ENCODE assay signal across 24 cellular contexts in genomic region chr9:18978188-18978587, GRCh38. TPM values are rescaled to one million over a fixed set of nuclear protein-coding genes. Genes with fewer than 3 reads are reported as not detected.
DNase-seq lines count a peak whose midpoint lies in the region; ATAC-seq, FAIRE-seq and TF ChIP-seq lines count a peak whose summit lies in the region.
"Had no signal": no experiment of that assay in that cellular context is flagged by ENCODE, and none has a peak within 500 bp of the region (broad histone marks: within the 10 kb centered on the region; RNA-seq: fewer than 3 reads in every experiment).

No MANE protein-coding gene starts in this region.

- no peak for TF ChIP-seq RAD21 in HepG2 (CRISPR knock-in tag; IDR thresholded peaks at IDR 0.05)

- no peak overlapping the region for H2BK120ac ChIP-seq in mesenchymal stem cell (ENCODE audit: low read depth, low read length)

- TF ChIP-seq CTCF in HepG2 (CRISPR knock-in tag; IDR thresholded peaks at IDR 0.05) (no peak), right lobe of liver (IDR thresholded peaks at IDR 0.05) (no peak), lower lobe of right lung (IDR thresholded peaks at IDR 0.05) (no peak)

- no peaks in the 10 kb centered on the region for H3K79me1 ChIP-seq in mesenchymal stem cell (replicated peaks; ENCODE audit: low read length, poor library complexity, severe bottlenecking)

- no peak overlapping the region for H3K4me3 ChIP-seq in HepG2 (replicated peaks in 1 of 3; ENCODE audit: insufficient read depth in 1 of 3, low read depth in 2 of 3, low read length in 3 of 3)
- H3K4me3 ChIP-seq in right lobe of liver: no peak overlapping the region
- no peak overlapping the region for H3K4me3 ChIP-seq in mesenchymal stem cell (ENCODE audit: insufficient read depth in 1 of 2, low read depth in 1 of 2, low read length in 2 of 2)
- H3K4me3 ChIP-seq in lower lobe of right lung: no peak overlapping the region
- H3K4me3 ChIP-seq: A549; BLaER1 treated with 17β-estradiol and CSF1 and Interleukin-3, amounts not matched to agents 10 nM and 100 nM had no signal

- 4% methylated on average over 2 of the region's 2 CpGs for WGBS in HepG2 (ENCODE audit: low lambda C conversion rate)
- 72% methylated on average over 2 of the region's 2 CpGs for WGBS in right lobe of liver (ENCODE audit: insufficient coverage, low coverage, low lambda C conversion rate, missing lambda C conversion rate)
- 97% methylated on average over 2 of the region's 2 CpGs for WGBS in mesenchymal stem cell

- TF ChIP-seq EP300 in HepG2 (IDR thresholded peaks at IDR 0.05; ENCODE audit: low read depth in 2 of 2, low read length in 2 of 2) (no peak), HepG2 (CRISPR knock-in tag; IDR thresholded peaks at IDR 0.05; ENCODE audit: borderline replicate concordance) (no peak)

- peak; percentile 44 for FAIRE-seq in HepG2 (lab: Jason Lieb, UNC)
- FAIRE-seq: A549, D721Med, G401.6, GM12891, GM19239 had no signal

- H3K18ac ChIP-seq in mesenchymal stem cell (ENCODE audit: low read depth in 1 of 2, low read length in 2 of 2): no peak overlapping the region

- H2AK5ac ChIP-seq in mesenchymal stem cell (ENCODE audit: low read length, severe bottlenecking): peak overlapping the region; percentile 33

- H3K23ac ChIP-seq in mesenchymal stem cell (ENCODE audit: low read length in 2 of 2): no peak overlapping the region

- H2BK5ac ChIP-seq in mesenchymal stem cell (ENCODE audit: low read depth, low read length, poor library complexity, severe bottlenecking): no peak overlapping the region

- POLR2A ChIA-PET in HepG2 (lab: Yijun Ruan, JAX): no interaction called here

- no peak overlapping the region for H4K91ac ChIP-seq in mesenchymal stem cell (ENCODE audit: low read length)

- ATAC-seq in HepG2 (peak; percentile 80), right lobe of liver (no peak), lower lobe of right lung (no peak), HG03135 (IDR thresholded peaks at IDR 0.05; ENCODE audit: unreplicated experiment) (no peak)
- ATAC-seq: A549; CD8-positive, alpha-beta T cell had no signal

- H3K4me2 ChIP-seq in HepG2 (ENCODE audit: low read depth, low read length): no peak overlapping the region
- no peak overlapping the region for H3K4me2 ChIP-seq in mesenchymal stem cell (ENCODE audit: low read length, poor library complexity, severe bottlenecking)
- H3K4me2 ChIP-seq: A549; BLaER1 treated with 17β-estradiol and CSF1 and Interleukin-3, amounts not matched to agents 10 nM and 100 nM had no signal

- H3K79me2 ChIP-seq in HepG2 (ENCODE audit: insufficient read depth, low read length): no peaks in the 10 kb centered on the region

- no peaks in the 10 kb centered on the region for H3K36me3 ChIP-seq in HepG2 (replicated peaks in 1 of 2; ENCODE audit: control insufficient read depth in 1 of 2, insufficient read depth in 2 of 2, low read length in 2 of 2)
- H3K36me3 ChIP-seq in right lobe of liver: no peaks in the 10 kb centered on the region
- H3K36me3 ChIP-seq in mesenchymal stem cell (ENCODE audit: control insufficient read depth in 1 of 2, insufficient read depth in 2 of 2, low read depth in 1 of 2, low read length in 2 of 2): no peaks in the 10 kb centered on the region
- H3K36me3 ChIP-seq in lower lobe of right lung: no peaks in the 10 kb centered on the region
- H3K36me3 ChIP-seq: BLaER1 treated with 17β-estradiol and CSF1 and Interleukin-3, amounts not matched to agents 10 nM and 100 nM had no signal

- no peak overlapping the region for H2BK12ac ChIP-seq in mesenchymal stem cell (ENCODE audit: low read length in 2 of 2)

- H3K4me1 ChIP-seq in HepG2 (ENCODE audit: insufficient read depth, low read length): no peaks in the 10 kb centered on the region; the same call in 1 of the 2 replicates
- no peaks in the 10 kb centered on the region for H3K4me1 ChIP-seq in right lobe of liver
- peaks cover 6% of the 10 kb centered on the region for H3K4me1 ChIP-seq in mesenchymal stem cell (ENCODE audit: control insufficient read depth, insufficient read depth, low read depth, low read length)
- no peaks in the 10 kb centered on the region for H3K4me1 ChIP-seq in lower lobe of right lung
- H3K4me1 ChIP-seq: A549, Caco-2 had no signal

- intact Hi-C loops in HepG2 (cut with micrococcal nuclease; ENCODE audit: unreplicated experiment) (no loop called here), right lobe of liver (cut with DNase I) (no loop called here), lower lobe of right lung (cut with DNase I) (no loop called here)

- peak; percentile 7 for DNase-seq in HepG2 (ENCODE audit: low spot score)
- DNase-seq in right lobe of liver: no peak
- peak; percentile 8 for DNase-seq in amniotic epithelial cell (ENCODE audit: low read depth)
- DNase-seq in mesenchymal stem cell: no peak
- no peak for DNase-seq in lower lobe of right lung
- DNase-seq: AML-193; Caco-2; Calu3; CD4-positive, alpha-beta T cell; CD8-positive, alpha-beta T cell; DMS79 treated with DMSO at 0.1 percent for 48 hours; GF-D8 had no signal

- no peak overlapping the region for H2BK15ac ChIP-seq in mesenchymal stem cell (ENCODE audit: low read depth, poor library complexity, severe bottlenecking)

- H3K14ac ChIP-seq in mesenchymal stem cell (ENCODE audit: low read length in 2 of 2): no peak overlapping the region

- H3K27ac ChIP-seq in HepG2 (ENCODE audit: extremely low read length, insufficient read depth, low read length): no peak overlapping the region
- no peak overlapping the region for H3K27ac ChIP-seq in right lobe of liver
- H3K27ac ChIP-seq in mesenchymal stem cell (ENCODE audit: low read length, poor library complexity, severe bottlenecking): no peak overlapping the region
- H3K27ac ChIP-seq in lower lobe of right lung: no peak overlapping the region
- H3K27ac ChIP-seq: 22Rv1; A549; BLaER1 treated with 17β-estradiol and CSF1 and Interleukin-3, amounts not matched to agents 10 nM and 100 nM; C4-2B had no signal

- H3K9me3 ChIP-seq in HepG2 (ENCODE audit: low read length) (no peaks in the 10 kb centered on the region), right lobe of liver (no peaks in the 10 kb centered on the region), mesenchymal stem cell (ENCODE audit: control insufficient read depth, low read length) (no peaks in the 10 kb centered on the region), lower lobe of right lung (no peaks in the 10 kb centered on the region)
- H3K9me3 ChIP-seq: A549, Caco-2 had no signal

- H3K27me3 ChIP-seq in HepG2 (ENCODE audit: control insufficient read depth in 1 of 2, insufficient read depth in 2 of 2, low read length in 2 of 2) (no peaks in the 10 kb centered on the region; a peak in 1 of 5 replicates), right lobe of liver (no peaks in the 10 kb centered on the region), mesenchymal stem cell (ENCODE audit: control insufficient read depth in 1 of 2, insufficient read depth in 1 of 2, low read length in 2 of 2) (peaks cover 0 to 14% of the 10 kb centered on the region in 2 experiments), lower lobe of right lung (ENCODE audit: low read depth) (no peaks in the 10 kb centered on the region)
- H3K27me3 ChIP-seq: BLaER1 treated with 17β-estradiol and CSF1 and Interleukin-3, amounts not matched to agents 10 nM and 100 nM had no signal

- no peak for TF ChIP-seq POLR2A in HepG2 (IDR thresholded peaks at IDR 0.05; ENCODE audit: insufficient read depth in 1 of 2, low read depth in 2 of 2, low read length in 2 of 2)
- TF ChIP-seq POLR2A in right lobe of liver (IDR thresholded peaks at IDR 0.05): no peak

- CTCF ChIA-PET in HepG2 (lab: Yijun Ruan, JAX; ENCODE audit: low intra/inter-chr PET ratio, low total read pairs): no interaction called here

- no peak overlapping the region for H4K8ac ChIP-seq in mesenchymal stem cell (ENCODE audit: low read length)

- no peaks in the 10 kb centered on the region for H4K20me1 ChIP-seq in HepG2 (ENCODE audit: insufficient read depth, low read length)
- H4K20me1 ChIP-seq: BLaER1 treated with 17β-estradiol and CSF1 and Interleukin-3, amounts not matched to agents 10 nM and 100 nM had no signal

- in situ Hi-C loops in HepG2 (cut with HindIII; ENCODE audit: extremely low pct_ligation_motif_present, low pct_unique_long_range_greater_than_20kb): no loop called here

- H3K9ac ChIP-seq in HepG2 (ENCODE audit: insufficient read depth, low read depth, low read length) (no peak overlapping the region), mesenchymal stem cell (ENCODE audit: low read length) (no peak overlapping the region)
- H3K9ac ChIP-seq: BLaER1 treated with 17β-estradiol and CSF1 and Interleukin-3, amounts not matched to agents 10 nM and 100 nM had no signal

- no peak overlapping the region for H2AFZ ChIP-seq in HepG2 (ENCODE audit: low read length)
- H2AFZ ChIP-seq in mesenchymal stem cell (ENCODE audit: low read depth, low read length): no peak overlapping the region

- BruUV-seq in HepG2 (replicated peaks; lab: Mats Ljungman, UMichigan): no TSS peak

- no peak overlapping the region for H3K4ac ChIP-seq in mesenchymal stem cell (ENCODE audit: low read depth in 1 of 2, low read length in 2 of 2)

RNA-seq across cellular contexts. Expression of gene SAXO1, which starts 54.8 kb away (rescaled TPM):
- total RNA-seq in HepG2 (2016; rRNA removed; fragmentation: Illumina TruSeq; extraction: Trizol): not detected in 2 replicates
- total RNA-seq in HepG2 (2016; cell fraction: cytosol; rRNA removed; fragmentation: Illumina TruSeq; extraction: Trizol; ENCODE audit: low read depth): not detected in 2 replicates
- not detected in 2 replicates for total RNA-seq in HepG2 (2016; cell fraction: insoluble cytoplasmic fraction; rRNA removed; fragmentation: Illumina TruSeq; extraction: Trizol)
- 0.03 TPM in 1 of 2 replicates, not detected in the other for total RNA-seq in HepG2 (2016; cell fraction: membrane; rRNA removed; fragmentation: Illumina TruSeq; extraction: Trizol)
- not detected in 2 replicates for total RNA-seq in HepG2 (2016; cell fraction: nucleus; rRNA removed; fragmentation: Illumina TruSeq; extraction: Trizol)
- polyA plus RNA-seq in HepG2 (2011; rRNA removed): not detected in 2 replicates
- polyA plus RNA-seq in HepG2 (2011; cell fraction: cytosol; rRNA removed): 0.04 TPM in 1 of 2 replicates, not detected in the other
- polyA plus RNA-seq in HepG2 (2011; cell fraction: nucleus; rRNA removed): 0.07 and 0.29 TPM in 2 replicates
- polyA plus RNA-seq in HepG2 (2012): not detected in 2 replicates
- not detected in 2 replicates for polyA plus RNA-seq in HepG2 (2016; cell fraction: cytosol; fragmentation: Illumina TruSeq; extraction: Trizol; ENCODE audit: low read depth)
- not detected in 2 replicates for polyA plus RNA-seq in HepG2 (2016; cell fraction: insoluble cytoplasmic fraction; fragmentation: Illumina TruSeq; extraction: Trizol; ENCODE audit: low read depth)
- polyA plus RNA-seq in HepG2 (2016; cell fraction: membrane; fragmentation: Illumina TruSeq; extraction: Trizol; ENCODE audit: low read depth): not detected in 2 replicates
- polyA plus RNA-seq in HepG2 (2016; cell fraction: nucleus; fragmentation: Illumina TruSeq; extraction: Trizol; ENCODE audit: insufficient read depth, low read depth): not detected in 2 replicates
- polyA minus RNA-seq in HepG2 (2011; rRNA and poly(A)+ RNA removed; ENCODE audit: low replicate concordance): 0.02 TPM in 1 of 2 replicates, not detected in the other
- not detected in 2 replicates for polyA minus RNA-seq in HepG2 (2011; cell fraction: cytosol; rRNA and poly(A)+ RNA removed)
- 0.13 and 0.37 TPM in 2 replicates for polyA minus RNA-seq in HepG2 (2011; cell fraction: nucleus; rRNA and poly(A)+ RNA removed)
- under 1 TPM in 1 of 6 experiments, not detected in 5; 0.15 TPM for total RNA-seq in right lobe of liver
- polyA plus RNA-seq in mesenchymal stem cell (2013, experiment 1 of 2): 0.04 TPM
- polyA plus RNA-seq in mesenchymal stem cell (2013, experiment 2 of 2): 0.03 TPM
- 0.15 TPM for total RNA-seq in lower lobe of right lung
- total RNA-seq: A172, B cell, Calu3 had no signal
- polyA plus RNA-seq: A549, BJ had no signal

Comparison
In these comparisons a context has a peak if more than half of its experiments do, and no peak if none do; other contexts are left out.
1. DNase-seq: peak in HepG2 (single experiment) and amniotic epithelial cell (single experiment); none in right lobe of liver (0 of 3), mesenchymal stem cell (single experiment) and lower lobe of right lung (single experiment).